Comparison of ENCODE assay signal across 1 cellular context in the genomic region with DNA sequence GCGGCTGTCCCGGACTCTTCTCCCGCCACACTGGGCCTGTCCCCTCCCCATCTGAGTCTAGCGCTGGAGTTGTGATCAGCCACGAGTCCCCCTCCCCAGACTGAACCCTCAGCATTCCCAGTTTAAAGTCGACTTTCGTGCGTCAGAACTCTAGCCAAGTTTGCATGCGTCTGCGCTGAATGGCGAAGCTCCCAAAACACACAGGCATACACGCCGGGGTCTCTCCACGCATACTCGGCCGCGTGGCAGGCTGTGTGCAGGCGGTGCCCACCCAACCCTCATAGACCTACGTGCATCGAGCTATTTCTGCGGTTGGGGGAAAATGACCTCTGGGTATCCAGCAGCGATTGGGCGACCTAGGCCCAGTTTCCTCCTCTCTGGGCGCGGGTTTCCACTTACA.
TF ChIP-seq lines count a peak whose summit lies in the region.

No MANE protein-coding gene starts in this region.

TF ChIP-seq in WTC11, 78 proteins besides CTCF, POLR2A, EP300 and RAD21 (continued from another document):
- TF ChIP-seq, protein P1, sequence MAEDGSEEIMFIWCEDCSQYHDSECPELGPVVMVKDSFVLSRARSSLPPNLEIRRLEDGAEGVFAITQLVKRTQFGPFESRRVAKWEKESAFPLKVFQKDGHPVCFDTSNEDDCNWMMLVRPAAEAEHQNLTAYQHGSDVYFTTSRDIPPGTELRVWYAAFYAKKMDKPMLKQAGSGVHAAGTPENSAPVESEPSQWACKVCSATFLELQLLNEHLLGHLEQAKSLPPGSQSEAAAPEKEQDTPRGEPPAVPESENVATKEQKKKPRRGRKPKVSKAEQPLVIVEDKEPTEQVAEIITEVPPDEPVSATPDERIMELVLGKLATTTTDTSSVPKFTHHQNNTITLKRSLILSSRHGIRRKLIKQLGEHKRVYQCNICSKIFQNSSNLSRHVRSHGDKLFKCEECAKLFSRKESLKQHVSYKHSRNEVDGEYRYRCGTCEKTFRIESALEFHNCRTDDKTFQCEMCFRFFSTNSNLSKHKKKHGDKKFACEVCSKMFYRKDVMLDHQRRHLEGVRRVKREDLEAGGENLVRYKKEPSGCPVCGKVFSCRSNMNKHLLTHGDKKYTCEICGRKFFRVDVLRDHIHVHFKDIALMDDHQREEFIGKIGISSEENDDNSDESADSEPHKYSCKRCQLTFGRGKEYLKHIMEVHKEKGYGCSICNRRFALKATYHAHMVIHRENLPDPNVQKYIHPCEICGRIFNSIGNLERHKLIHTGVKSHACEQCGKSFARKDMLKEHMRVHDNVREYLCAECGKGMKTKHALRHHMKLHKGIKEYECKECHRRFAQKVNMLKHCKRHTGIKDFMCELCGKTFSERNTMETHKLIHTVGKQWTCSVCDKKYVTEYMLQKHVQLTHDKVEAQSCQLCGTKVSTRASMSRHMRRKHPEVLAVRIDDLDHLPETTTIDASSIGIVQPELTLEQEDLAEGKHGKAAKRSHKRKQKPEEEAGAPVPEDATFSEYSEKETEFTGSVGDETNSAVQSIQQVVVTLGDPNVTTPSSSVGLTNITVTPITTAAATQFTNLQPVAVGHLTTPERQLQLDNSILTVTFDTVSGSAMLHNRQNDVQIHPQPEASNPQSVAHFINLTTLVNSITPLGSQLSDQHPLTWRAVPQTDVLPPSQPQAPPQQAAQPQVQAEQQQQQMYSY (CRISPR knock-in tag; IDR thresholded peaks at IDR 0.05): 0 out of 2 replicates have a peak, but pooled peaks have one; percentile 11
- TF ChIP-seq MXD4 (CRISPR knock-in tag; IDR thresholded peaks at IDR 0.05; ENCODE audit: borderline replicate concordance): no peak
- TF ChIP-seq ZBTB43 (CRISPR knock-in tag; IDR thresholded peaks at IDR 0.05): no peak
- TF ChIP-seq ZNF396 (CRISPR knock-in tag; IDR thresholded peaks at IDR 0.05; ENCODE audit: borderline replicate concordance): no peak
- TF ChIP-seq TCF7 (CRISPR knock-in tag; IDR thresholded peaks at IDR 0.05; ENCODE audit: low read depth): no peak
- TF ChIP-seq MAX (CRISPR knock-in tag; IDR thresholded peaks at IDR 0.05): peak; percentile 34; the same call in 1 of the 2 replicates
- no peak for TF ChIP-seq NFATC4 (CRISPR knock-in tag; IDR thresholded peaks at IDR 0.05)
